Comparison of ENCODE assay signal across 20 cellular contexts in the genomic region with DNA sequence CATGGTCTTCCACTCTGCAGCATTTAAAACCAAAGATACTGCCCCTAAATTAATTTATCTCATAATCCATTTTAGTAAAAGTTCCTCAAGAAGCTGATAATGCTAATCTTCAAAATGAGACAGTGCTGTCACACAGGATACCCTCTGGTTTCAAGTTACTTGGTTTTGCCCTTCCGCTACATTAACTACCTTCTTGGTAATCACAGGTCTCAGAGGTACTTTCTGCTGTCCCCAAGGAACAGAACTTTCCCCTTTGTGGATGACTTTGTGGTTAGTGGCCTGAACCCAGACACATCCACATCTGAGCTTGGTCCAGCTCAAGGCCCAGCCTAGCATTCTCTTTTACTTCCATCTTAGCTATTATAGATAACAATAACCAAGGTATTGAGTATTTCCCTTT.
A peak's percentile ranks its signal among the peaks of the same experiment; 100 is the strongest.
DNase-seq lines count a peak whose midpoint lies in the region; ATAC-seq and TF ChIP-seq lines count a peak whose summit lies in the region.
"Had no signal": no experiment of that assay in that cellular context is flagged by ENCODE, and none has a peak within 500 bp of the region (broad histone marks: within the 10 kb centered on the region; RNA-seq: fewer than 3 reads in every experiment).

No MANE protein-coding gene starts in this region.

- TF ChIP-seq CTCF in activated CD8-positive, alpha-beta T cell treated with anti-CD3 and anti-CD28 coated beads for 36 hours (IDR thresholded peaks at IDR 0.05), result no peak

- ATAC-seq in GM18502 (IDR thresholded peaks at IDR 0.05; ENCODE audit: poor library complexity, unreplicated experiment), result peak; percentile 55
- ATAC-seq in GM19438 (IDR thresholded peaks at IDR 0.05; ENCODE audit: low read depth, unreplicated experiment), result peak; percentile 76
- peak; percentile 58 for ATAC-seq in HG02798 (IDR thresholded peaks at IDR 0.05; ENCODE audit: poor library complexity, unreplicated experiment)
- ATAC-seq in HG03460 (IDR thresholded peaks at IDR 0.05; ENCODE audit: unreplicated experiment), result peak; percentile 63
- ATAC-seq in activated T-cell treated with anti-CD3 and anti-CD28 coated beads, Interleukin-2, amount 50 U/mL, for 72 hours (replicated peaks in 1 of 2), result no peak
- no peak for ATAC-seq in activated CD8-positive, alpha-beta T cell treated with anti-CD3 and anti-CD28 coated beads for 36 hours
- ATAC-seq in HG03159 (IDR thresholded peaks at IDR 0.05; ENCODE audit: unreplicated experiment), result no peak
- ATAC-seq: heart right ventricle, HepG2, T-cell had no signal

- POLR2A ChIA-PET in activated CD8-positive, alpha-beta T cell treated with anti-CD3 and anti-CD28 coated beads for 36 hours (lab: Charles Lee), result interaction anchor here (0.6 kb wide), 1 partner anchor 875 kb away, joined by 3 read pairs; no protein-coding TSS in a partner anchor

- H3K36me3 Mint-ChIP-seq in activated T-cell treated with anti-CD3 and anti-CD28 coated beads, Interleukin-2, amount 50 U/mL, for 72 hours (ENCODE audit: insufficient read depth in 2 of 2), result no peaks in the 10 kb centered on the region
- no peaks in the 10 kb centered on the region for H3K36me3 Mint-ChIP-seq in activated CD8-positive, alpha-beta T cell treated with anti-CD3 and anti-CD28 coated beads for 36 hours (ENCODE audit: low read depth)
- H3K36me3 Mint-ChIP-seq: T-cell had no signal

- H3K9me3 Mint-ChIP-seq in activated T-cell treated with anti-CD3 and anti-CD28 coated beads, Interleukin-2, amount 50 U/mL, for 72 hours, result peaks cover 0 to 4% of the 10 kb centered on the region in 2 donors
- H3K9me3 Mint-ChIP-seq in activated CD8-positive, alpha-beta T cell treated with anti-CD3 and anti-CD28 coated beads for 36 hours, result no peaks in the 10 kb centered on the region
- H3K9me3 Mint-ChIP-seq: activated CD4-positive, alpha-beta T cell treated with anti-CD3 and anti-CD28 coated beads, Interleukin-2, amount 10 ng/mL, durations not matched to agents 7 days and 5 days had no signal

- no peak overlapping the region for H3K4me3 Mint-ChIP-seq in activated T-cell treated with anti-CD3 and anti-CD28 coated beads, Interleukin-2, amount 50 U/mL, for 72 hours
- H3K4me3 Mint-ChIP-seq in activated CD8-positive, alpha-beta T cell treated with anti-CD3 and anti-CD28 coated beads for 36 hours, result no peak overlapping the region
- H3K4me3 Mint-ChIP-seq: activated CD4-positive, alpha-beta T cell treated with anti-CD3 and anti-CD28 coated beads, Interleukin-2, amount 10 ng/mL, durations not matched to agents 7 days and 5 days; T-cell had no signal

- H3K4me1 Mint-ChIP-seq in activated T-cell treated with anti-CD3 and anti-CD28 coated beads, Interleukin-2, amount 50 U/mL, for 72 hours (ENCODE audit: low read depth), result no peaks in the 10 kb centered on the region
- no peaks in the 10 kb centered on the region for H3K4me1 Mint-ChIP-seq in activated CD8-positive, alpha-beta T cell treated with anti-CD3 and anti-CD28 coated beads for 36 hours (ENCODE audit: low read depth)
- H3K4me1 Mint-ChIP-seq: activated CD4-positive, alpha-beta T cell treated with anti-CD3 and anti-CD28 coated beads, Interleukin-2, amount 10 ng/mL, durations not matched to agents 7 days and 5 days; T-cell had no signal

- H3K27me3 Mint-ChIP-seq in activated T-cell treated with anti-CD3 and anti-CD28 coated beads, Interleukin-2, amount 50 U/mL, for 72 hours (ENCODE audit: low read depth), result peaks cover 10% of the 10 kb centered on the region
- no peaks in the 10 kb centered on the region for H3K27me3 Mint-ChIP-seq in activated CD8-positive, alpha-beta T cell treated with anti-CD3 and anti-CD28 coated beads for 36 hours
- H3K27me3 Mint-ChIP-seq: activated CD4-positive, alpha-beta T cell treated with anti-CD3 and anti-CD28 coated beads, Interleukin-2, amount 10 ng/mL, durations not matched to agents 7 days and 5 days had no signal

- no peak for DNase-seq in activated T-cell treated with anti-CD3 and anti-CD28 coated beads, Interleukin-2, amount 50 U/mL, for 72 hours
- DNase-seq in activated CD8-positive, alpha-beta T cell treated with anti-CD3 and anti-CD28 coated beads for 36 hours, result no peak
- DNase-seq in inferior parietal cortex (ENCODE audit: extremely low spot score), result no peak
- DNase-seq: activated CD4-positive, alpha-beta T cell treated with anti-CD3 and anti-CD28 coated beads, Interleukin-2, amount 10 ng/mL, durations not matched to agents 7 days and 5 days; activated gamma-delta T cell treated with Interleukin-2 at 50 U/mL for 16 hours; adrenal gland; heart right ventricle; NCI-H1417 treated with DMSO at 0.1 percent for 48 hours; NCI-H526; nucleus accumbens; SHP77; spleen; stimulated activated CD4-positive, alpha-beta T cell treated with anti-CD3 and anti-CD28 coated beads, Interleukin-4, amount 100 ng/mL, for 4 hours; T-cell had no signal

- CTCF ChIA-PET in activated CD8-positive, alpha-beta T cell treated with anti-CD3 and anti-CD28 coated beads for 36 hours (lab: Charles Lee), result no interaction called here

- intact Hi-C loops in activated CD8-positive, alpha-beta T cell treated with anti-CD3 and anti-CD28 coated beads for 36 hours (cut with micrococcal nuclease), result no loop called here

- H3K27ac Mint-ChIP-seq in activated T-cell treated with anti-CD3 and anti-CD28 coated beads, Interleukin-2, amount 50 U/mL, for 72 hours, result no peak overlapping the region
- H3K27ac Mint-ChIP-seq in activated CD8-positive, alpha-beta T cell treated with anti-CD3 and anti-CD28 coated beads for 36 hours, result no peak overlapping the region
- H3K27ac Mint-ChIP-seq: activated CD4-positive, alpha-beta T cell treated with anti-CD3 and anti-CD28 coated beads, Interleukin-2, amount 10 ng/mL, durations not matched to agents 7 days and 5 days; T-cell had no signal

Comparison
In these comparisons a context has a peak if more than half of its experiments do, and no peak if none do; other contexts are left out.
1. ATAC-seq: peak in GM18502 (single experiment), GM19438 (single experiment), HG02798 (single experiment) and HG03460 (single experiment); none in activated T-cell treated with anti-CD3 and anti-CD28 coated beads, Interleukin-2, amount 50 U/mL, for 72 hours (0 of 2), activated CD8-positive, alpha-beta T cell treated with anti-CD3 and anti-CD28 coated beads for 36 hours (single experiment) and HG03159 (single experiment).